21 cellular contexts compared by ENCODE assay signal in genomic region chr13:104422668-104423067, GRCh38.
"Had no signal": no experiment of that assay in that cellular context is flagged by ENCODE, and none has a peak within 500 bp of the region (broad histone marks: within the 10 kb centered on the region; RNA-seq: fewer than 3 reads in every experiment).

No MANE protein-coding gene starts in this region.

- H3K4me2 ChIP-seq: smooth muscle cell had no signal

- H3K4me1 ChIP-seq: heart right ventricle, lower lobe of right lung, transverse colon had no signal

- H3K9me3 Mint-ChIP-seq: stimulated activated naive B cell treated with anti-CD40 and anti-IgM and Interleukin-4, amounts not matched to agents 10 μg/mL and 1 μg/mL and 100 μg/mL, for 72 hours had no signal

- H3K27ac Mint-ChIP-seq: activated CD4-positive, alpha-beta memory T cell treated with anti-CD3 and anti-CD28 coated beads, Interleukin-2, amount 10 ng/mL, durations not matched to agents 7 days and 5 days; activated naive CD4-positive, alpha-beta T cell treated with anti-CD3 and anti-CD28 coated beads, Interleukin-2, amount 10 ng/mL, durations not matched to agents 7 days and 5 days; endodermal cell; naive thymus-derived CD4-positive, alpha-beta T cell; stimulated activated naive B cell treated with anti-CD40 and anti-IgM and Interleukin-4, amounts not matched to agents 10 μg/mL and 1 μg/mL and 100 μg/mL, for 72 hours had no signal

- H3K4me3 ChIP-seq: heart right ventricle, lower lobe of right lung, smooth muscle cell, transverse colon had no signal

- H3K27me3 Mint-ChIP-seq: activated CD4-positive, alpha-beta memory T cell treated with anti-CD3 and anti-CD28 coated beads, Interleukin-2, amount 10 ng/mL, durations not matched to agents 7 days and 5 days; activated naive CD4-positive, alpha-beta T cell treated with anti-CD3 and anti-CD28 coated beads, Interleukin-2, amount 10 ng/mL, durations not matched to agents 7 days and 5 days; naive thymus-derived CD4-positive, alpha-beta T cell; stimulated activated naive B cell treated with anti-CD40 and anti-IgM and Interleukin-4, amounts not matched to agents 10 μg/mL and 1 μg/mL and 100 μg/mL, for 72 hours had no signal

- H3K27me3 ChIP-seq: heart right ventricle, transverse colon had no signal

- H3K27ac ChIP-seq: heart right ventricle, lower lobe of right lung, transverse colon had no signal

- DNase-seq: activated CD4-positive, alpha-beta memory T cell treated with anti-CD3 and anti-CD28 coated beads, Interleukin-2, amount 10 ng/mL, durations not matched to agents 7 days and 5 days; activated CD4-positive, alpha-beta T cell treated with anti-CD3 and anti-CD28 coated beads for 48 hours; activated effector memory CD4-positive, alpha-beta T cell treated with anti-CD3 and anti-CD28 coated beads, Interleukin-2, amount 50 U/mL, for 16 hours; activated naive CD4-positive, alpha-beta T cell treated with anti-CD3 and anti-CD28 coated beads, Interleukin-2, amount 10 ng/mL, durations not matched to agents 7 days and 5 days; amygdala; cortex of kidney; endodermal cell; heart right ventricle; islet precursor cell; lower lobe of right lung; mesendoderm; naive thymus-derived CD4-positive, alpha-beta T cell; occipital lobe; stimulated activated CD4-positive, alpha-beta T cell treated with anti-CD3 and anti-CD28 coated beads, Interleukin-15, amount 100 ng/mL, for 24 hours; stimulated activated CD4-positive, alpha-beta T cell treated with anti-CD3 and anti-CD28 coated beads, Interleukin-2, amount 100 ng/mL, for 48 hours; stimulated activated CD8-positive, alpha-beta memory T cell treated with anti-CD3 and anti-CD28 coated beads, Interleukin-4, amount 100 ng/mL, for 48 hours; stimulated activated naive B cell treated with anti-CD40 and anti-IgM and Interleukin-4, amounts not matched to agents 10 μg/mL and 1 μg/mL and 100 μg/mL, for 72 hours; transverse colon had no signal

- H3K36me3 ChIP-seq: heart right ventricle, lower lobe of right lung, transverse colon had no signal

- H3K9me3 ChIP-seq: heart right ventricle, lower lobe of right lung, transverse colon had no signal

- FAIRE-seq: urothelium cell line had no signal

- H3K4me1 Mint-ChIP-seq: activated CD4-positive, alpha-beta memory T cell treated with anti-CD3 and anti-CD28 coated beads, Interleukin-2, amount 10 ng/mL, durations not matched to agents 7 days and 5 days; activated naive CD4-positive, alpha-beta T cell treated with anti-CD3 and anti-CD28 coated beads, Interleukin-2, amount 10 ng/mL, durations not matched to agents 7 days and 5 days; endodermal cell; naive thymus-derived CD4-positive, alpha-beta T cell; stimulated activated naive B cell treated with anti-CD40 and anti-IgM and Interleukin-4, amounts not matched to agents 10 μg/mL and 1 μg/mL and 100 μg/mL, for 72 hours had no signal

- H3K4me3 Mint-ChIP-seq: activated CD4-positive, alpha-beta memory T cell treated with anti-CD3 and anti-CD28 coated beads, Interleukin-2, amount 10 ng/mL, durations not matched to agents 7 days and 5 days; activated naive CD4-positive, alpha-beta T cell treated with anti-CD3 and anti-CD28 coated beads, Interleukin-2, amount 10 ng/mL, durations not matched to agents 7 days and 5 days; endodermal cell; naive thymus-derived CD4-positive, alpha-beta T cell; neural crest cell; stimulated activated naive B cell treated with anti-CD40 and anti-IgM and Interleukin-4, amounts not matched to agents 10 μg/mL and 1 μg/mL and 100 μg/mL, for 72 hours had no signal

- H3K36me3 Mint-ChIP-seq: activated naive CD4-positive, alpha-beta T cell treated with anti-CD3 and anti-CD28 coated beads, Interleukin-2, amount 10 ng/mL, durations not matched to agents 7 days and 5 days; naive thymus-derived CD4-positive, alpha-beta T cell; stimulated activated naive B cell treated with anti-CD40 and anti-IgM and Interleukin-4, amounts not matched to agents 10 μg/mL and 1 μg/mL and 100 μg/mL, for 72 hours had no signal
